ENCODE assay signal across 19 cellular contexts in genomic region chr13:49140910-49141611, GRCh38.
A peak's percentile ranks its signal among the peaks of the same experiment; 100 is the strongest.
DNase-seq lines count a peak whose midpoint lies in the region; ATAC-seq lines count a peak whose summit lies in the region.
"Had no signal": no experiment of that assay in that cellular context is flagged by ENCODE, and none has a peak within 500 bp of the region (broad histone marks: within the 10 kb centered on the region; RNA-seq: fewer than 3 reads in every experiment).

No MANE protein-coding gene starts in this region.

- H3K36me3 Mint-ChIP-seq in activated CD4-positive, alpha-beta T cell treated with anti-CD3 and anti-CD28 coated beads, Interleukin-2, amount 10 ng/mL, durations not matched to agents 7 days and 5 days (ENCODE audit: low read depth) = peaks cover 65% of the 10 kb centered on the region
- H3K36me3 Mint-ChIP-seq in central memory CD8-positive, alpha-beta T cell (ENCODE audit: insufficient read depth) = peaks cover 30% of the 10 kb centered on the region
- peaks cover 61% of the 10 kb centered on the region for H3K36me3 Mint-ChIP-seq in stimulated activated effector memory CD8-positive, alpha-beta T cell treated with anti-CD3 and anti-CD28 coated beads, Interleukin-12 subunit alpha, Interleukin-12 subunit beta, amount 100 ng/mL, for 72 hours

- CTCF ChIA-PET in activated CD4-positive, alpha-beta T cell treated with anti-CD3 and anti-CD28 coated beads, Interleukin-2, amount 10 ng/mL, durations not matched to agents 7 days and 5 days (lab: Charles Lee) = no interaction called here

- ATAC-seq in central memory CD8-positive, alpha-beta T cell (replicated peaks; ENCODE audit: extremely low read depth, poor library complexity, severe bottlenecking) = no peak
- ATAC-seq in stimulated activated effector memory CD8-positive, alpha-beta T cell treated with anti-CD3 and anti-CD28 coated beads, Interleukin-12 subunit alpha, Interleukin-12 subunit beta, amount 100 ng/mL, for 72 hours = peak; percentile 61
- no peak for ATAC-seq in HG03439 (IDR thresholded peaks at IDR 0.05; ENCODE audit: unreplicated experiment)
- ATAC-seq in HG02852 (IDR thresholded peaks at IDR 0.05; ENCODE audit: unreplicated experiment) = no peak
- ATAC-seq: A549, PC-3 had no signal

- H3K9me3 ChIP-seq in HUES6 (ENCODE audit: control insufficient read depth, insufficient read depth, low read depth, low read length) = no peaks in the 10 kb centered on the region
- H3K9me3 ChIP-seq: A549; BLaER1 treated with 17β-estradiol and CSF1 and Interleukin-3, amounts not matched to agents 10 nM and 100 nM; HAP-1; SJCRH30 had no signal

- H3K4me3 Mint-ChIP-seq in activated CD4-positive, alpha-beta T cell treated with anti-CD3 and anti-CD28 coated beads, Interleukin-2, amount 10 ng/mL, durations not matched to agents 7 days and 5 days = no peak overlapping the region
- no peak overlapping the region for H3K4me3 Mint-ChIP-seq in central memory CD8-positive, alpha-beta T cell
- H3K4me3 Mint-ChIP-seq in stimulated activated effector memory CD8-positive, alpha-beta T cell treated with anti-CD3 and anti-CD28 coated beads, Interleukin-12 subunit alpha, Interleukin-12 subunit beta, amount 100 ng/mL, for 72 hours = no peak overlapping the region
- H3K4me3 Mint-ChIP-seq: brain, type B pancreatic cell had no signal

- H3K4me3 ChIP-seq in HUES6 (ENCODE audit: low read depth, low read length) = no peak overlapping the region
- H3K4me3 ChIP-seq: A549; BLaER1 treated with 17β-estradiol and CSF1 and Interleukin-3, amounts not matched to agents 10 nM and 100 nM; HAP-1; SJCRH30; smooth muscle cell had no signal

- H3K9ac ChIP-seq in HUES6 (ENCODE audit: low read length) = no peak overlapping the region
- H3K9ac ChIP-seq: BLaER1 treated with 17β-estradiol and CSF1 and Interleukin-3, amounts not matched to agents 10 nM and 100 nM had no signal

- H3K27ac Mint-ChIP-seq in activated CD4-positive, alpha-beta T cell treated with anti-CD3 and anti-CD28 coated beads, Interleukin-2, amount 10 ng/mL, durations not matched to agents 7 days and 5 days = peak overlapping the region; percentile 1
- H3K27ac Mint-ChIP-seq in central memory CD8-positive, alpha-beta T cell (ENCODE audit: low read depth) = peak overlapping the region; percentile 82
- H3K27ac Mint-ChIP-seq in stimulated activated effector memory CD8-positive, alpha-beta T cell treated with anti-CD3 and anti-CD28 coated beads, Interleukin-12 subunit alpha, Interleukin-12 subunit beta, amount 100 ng/mL, for 72 hours = peak overlapping the region; percentile 16
- H3K27ac Mint-ChIP-seq: progenitor cell of endocrine pancreas had no signal

- POLR2A ChIA-PET in activated CD4-positive, alpha-beta T cell treated with anti-CD3 and anti-CD28 coated beads, Interleukin-2, amount 10 ng/mL, durations not matched to agents 7 days and 5 days (lab: Charles Lee) = no interaction called here

- no peaks in the 10 kb centered on the region for H3K4me1 ChIP-seq in HUES6 (ENCODE audit: control insufficient read depth, insufficient read depth, low read length)
- H3K4me1 ChIP-seq: A549; BLaER1 treated with 17β-estradiol and CSF1 and Interleukin-3, amounts not matched to agents 10 nM and 100 nM; SJCRH30 had no signal

- DNase-seq in activated CD4-positive, alpha-beta T cell treated with anti-CD3 and anti-CD28 coated beads, Interleukin-2, amount 10 ng/mL, durations not matched to agents 7 days and 5 days = no peak
- no peak for DNase-seq in activated CD4-positive, alpha-beta T cell treated with anti-CD3 and anti-CD28 coated beads for 1 hour
- DNase-seq in central memory CD8-positive, alpha-beta T cell (ENCODE audit: low spot score in 2 of 2) = no peak
- DNase-seq in stimulated activated effector memory CD8-positive, alpha-beta T cell treated with anti-CD3 and anti-CD28 coated beads, Interleukin-12 subunit alpha, Interleukin-12 subunit beta, amount 100 ng/mL, for 72 hours (ENCODE audit: low spot score in 2 of 2) = no peak
- DNase-seq in NCI-H1694 treated with DMSO at 0.1 percent for 48 hours (lab: John Stamatoyannopoulos, UW) = no peak
- DNase-seq: activated gamma-delta T cell, NCI-H2171 treated with DMSO at 0.1 percent for 48 hours, PC-3, SJCRH30 had no signal

- H3K9me3 Mint-ChIP-seq in activated CD4-positive, alpha-beta T cell treated with anti-CD3 and anti-CD28 coated beads, Interleukin-2, amount 10 ng/mL, durations not matched to agents 7 days and 5 days = no peaks in the 10 kb centered on the region
- no peaks in the 10 kb centered on the region for H3K9me3 Mint-ChIP-seq in central memory CD8-positive, alpha-beta T cell
- H3K9me3 Mint-ChIP-seq in stimulated activated effector memory CD8-positive, alpha-beta T cell treated with anti-CD3 and anti-CD28 coated beads, Interleukin-12 subunit alpha, Interleukin-12 subunit beta, amount 100 ng/mL, for 72 hours = no peaks in the 10 kb centered on the region
- H3K9me3 Mint-ChIP-seq: brain, type B pancreatic cell had no signal

- no peaks in the 10 kb centered on the region for H3K27me3 ChIP-seq in HUES6 (ENCODE audit: control insufficient read depth, insufficient read depth, low read length)
- H3K27me3 ChIP-seq: BLaER1 treated with 17β-estradiol and CSF1 and Interleukin-3, amounts not matched to agents 10 nM and 100 nM; SJCRH30 had no signal

- peaks cover 20% of the 10 kb centered on the region for H3K4me1 Mint-ChIP-seq in activated CD4-positive, alpha-beta T cell treated with anti-CD3 and anti-CD28 coated beads, Interleukin-2, amount 10 ng/mL, durations not matched to agents 7 days and 5 days
- H3K4me1 Mint-ChIP-seq in central memory CD8-positive, alpha-beta T cell = peaks cover 10% of the 10 kb centered on the region
- H3K4me1 Mint-ChIP-seq in stimulated activated effector memory CD8-positive, alpha-beta T cell treated with anti-CD3 and anti-CD28 coated beads, Interleukin-12 subunit alpha, Interleukin-12 subunit beta, amount 100 ng/mL, for 72 hours = peaks cover 20% of the 10 kb centered on the region

- peaks cover 73% of the 10 kb centered on the region for H3K36me3 ChIP-seq in HUES6 (ENCODE audit: control insufficient read depth, insufficient read depth, low read length)

- peak overlapping the region; percentile 56; the same call in 1 of the 2 replicates for H3K27ac ChIP-seq in HUES6 (ENCODE audit: low read depth, low read length)
- H3K27ac ChIP-seq: A549; BLaER1 treated with 17β-estradiol and CSF1 and Interleukin-3, amounts not matched to agents 10 nM and 100 nM; SJCRH30 had no signal

- no peaks in the 10 kb centered on the region for H3K27me3 Mint-ChIP-seq in activated CD4-positive, alpha-beta T cell treated with anti-CD3 and anti-CD28 coated beads, Interleukin-2, amount 10 ng/mL, durations not matched to agents 7 days and 5 days
- no peaks in the 10 kb centered on the region for H3K27me3 Mint-ChIP-seq in central memory CD8-positive, alpha-beta T cell
- H3K27me3 Mint-ChIP-seq: brain, progenitor cell of endocrine pancreas, type B pancreatic cell had no signal

Comparison
In these comparisons a context has a peak if more than half of its experiments do, and no peak if none do; other contexts are left out.
1. H3K27ac Mint-ChIP-seq: peak in every context shown above with its lines; median percentile 82 in central memory CD8-positive, alpha-beta T cell; 16 in stimulated activated effector memory CD8-positive, alpha-beta T cell treated with anti-CD3 and anti-CD28 coated beads, Interleukin-12 subunit alpha, Interleukin-12 subunit beta, amount 100 ng/mL, for 72 hours; 1 in activated CD4-positive, alpha-beta T cell treated with anti-CD3 and anti-CD28 coated beads, Interleukin-2, amount 10 ng/mL, durations not matched to agents 7 days and 5 days.